Comparison of ENCODE assay signal across 15 cellular contexts in the genomic region with DNA sequence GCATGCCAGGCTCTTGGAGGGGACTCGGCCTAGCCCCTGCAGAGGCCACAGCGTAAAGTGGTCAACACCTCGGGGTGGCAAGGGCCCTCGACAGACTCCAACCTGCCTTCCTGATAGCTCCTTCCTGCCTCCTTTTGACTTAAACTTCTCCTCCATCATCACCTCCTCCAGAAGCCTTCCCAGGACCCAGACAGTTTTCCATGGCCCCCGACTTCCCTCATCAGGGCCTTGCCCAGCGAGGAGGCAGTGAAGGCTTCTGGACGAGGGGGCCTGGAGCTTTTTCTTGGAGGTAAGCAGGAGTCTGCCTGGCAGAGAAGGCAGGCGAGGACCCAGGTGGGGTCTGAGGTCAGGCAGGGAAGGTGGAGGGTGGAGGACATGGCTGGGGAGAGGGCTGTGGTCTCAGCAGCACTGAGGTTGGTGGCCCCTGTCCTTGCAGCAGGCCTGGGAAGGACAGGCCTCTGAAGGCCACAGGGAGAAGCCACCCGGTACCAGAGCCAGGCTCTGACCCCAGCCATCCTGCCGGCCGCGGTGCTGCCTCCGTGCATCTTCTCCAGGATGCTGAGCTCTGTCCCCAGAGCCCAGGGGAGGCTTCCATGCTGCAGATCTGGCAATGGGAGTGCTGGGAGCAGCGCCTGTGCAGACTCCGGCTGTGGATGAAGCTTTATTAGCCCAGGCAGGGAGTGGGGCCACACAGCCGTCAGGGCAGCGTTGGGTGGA.
DNase-seq lines count a peak whose midpoint lies in the region; ATAC-seq and TF ChIP-seq lines count a peak whose summit lies in the region.
"Had no signal": no experiment of that assay in that cellular context is flagged by ENCODE, and none has a peak within 500 bp of the region (broad histone marks: within the 10 kb centered on the region; RNA-seq: fewer than 3 reads in every experiment).

No MANE protein-coding gene starts in this region.

- no peak for TF ChIP-seq POLR2A in Peyer's patch (IDR thresholded peaks at IDR 0.05)

- TF ChIP-seq CTCF in RWPE2 (IDR thresholded peaks at IDR 0.05; ENCODE audit: poor library complexity, severe bottlenecking) (no peak), osteoblast (IDR thresholded peaks at IDR 0.05; ENCODE audit: extremely low read depth, low read depth, low read length) (no peak), Peyer's patch (IDR thresholded peaks at IDR 0.05) (no peak)

- H3K9me3 ChIP-seq in BLaER1 (no peaks in the 10 kb centered on the region), RWPE2 (ENCODE audit: severe bottlenecking) (no peaks in the 10 kb centered on the region), osteoblast (ENCODE audit: low read depth, low read length) (no peaks in the 10 kb centered on the region), Peyer's patch (no peaks in the 10 kb centered on the region)
- H3K9me3 ChIP-seq: MG63 had no signal

- DNase-seq in RWPE2 (ENCODE audit: low spot score), result peak; percentile 31
- peak; percentile 10 for DNase-seq in left cardiac atrium
- peak; percentile 50 for DNase-seq in osteoblast (ENCODE audit: insufficient read length, low spot score, missing footprints)
- no peak for DNase-seq in NCI-H2227 (lab: John Stamatoyannopoulos, UW; ENCODE audit: unreplicated experiment)
- DNase-seq in Peyer's patch, result no peak
- no peak for DNase-seq in GM03348 (ENCODE audit: low spot score)
- DNase-seq: CD4-positive, CD25-positive, alpha-beta regulatory T cell; MG63; NCI-H1105; NCI-H1694 treated with DMSO at 0.1 percent for 48 hours; NCI-H748 treated with DMSO at 0.1 percent for 48 hours; SIG-M5 had no signal

- H3K4me3 ChIP-seq in BLaER1, result no peak overlapping the region
- H3K4me3 ChIP-seq in RWPE2 (ENCODE audit: severe bottlenecking), result no peak overlapping the region
- H3K4me3 ChIP-seq in osteoblast (ENCODE audit: insufficient read depth, low read length), result no peak overlapping the region
- no peak overlapping the region for H3K4me3 ChIP-seq in Peyer's patch
- H3K4me3 ChIP-seq: MG63 had no signal

- H4K20me1 ChIP-seq in BLaER1 (peaks cover 28% of the 10 kb centered on the region), osteoblast (ENCODE audit: insufficient read depth, low read length) (no peaks in the 10 kb centered on the region)

- H2AFZ ChIP-seq in osteoblast (ENCODE audit: low read length), result no peak overlapping the region

- H3K27ac ChIP-seq in BLaER1 (no peak overlapping the region), RWPE2 (ENCODE audit: poor library complexity, severe bottlenecking) (no peak overlapping the region), osteoblast (ENCODE audit: low read depth, low read length) (no peak overlapping the region), Peyer's patch (no peak overlapping the region)

- H3K27me3 ChIP-seq in BLaER1 (peaks cover 29% of the 10 kb centered on the region), RWPE2 (ENCODE audit: insufficient read depth, poor library complexity, severe bottlenecking) (no peaks in the 10 kb centered on the region), osteoblast (ENCODE audit: insufficient read depth, low read length) (peaks cover 48% of the 10 kb centered on the region), Peyer's patch (no peaks in the 10 kb centered on the region)
- H3K27me3 ChIP-seq: MG63 had no signal

- H3K36me3 ChIP-seq in BLaER1 (no peaks in the 10 kb centered on the region), RWPE2 (ENCODE audit: low read depth) (no peaks in the 10 kb centered on the region), osteoblast (ENCODE audit: insufficient read depth, low read length) (no peaks in the 10 kb centered on the region), Peyer's patch (no peaks in the 10 kb centered on the region)
- H3K36me3 ChIP-seq: MG63 had no signal

- ATAC-seq in RWPE2 (ENCODE audit: low read depth), result no peak
- no peak for ATAC-seq in left cardiac atrium
- no peak for ATAC-seq in GM18867 (IDR thresholded peaks at IDR 0.05; ENCODE audit: unreplicated experiment)
- ATAC-seq: HepG2 had no signal

- intact Hi-C loops in left cardiac atrium (cut with DNase I), result no loop called here

- H3K79me2 ChIP-seq in osteoblast (ENCODE audit: insufficient read depth, low read length), result no peaks in the 10 kb centered on the region

- H3K4me2 ChIP-seq in BLaER1 (peak overlapping the region; percentile 51), osteoblast (ENCODE audit: insufficient read depth, low read length) (no peak overlapping the region)

- H3K4me1 ChIP-seq in BLaER1 (peaks cover 37% of the 10 kb centered on the region), RWPE2 (ENCODE audit: insufficient read depth, poor library complexity, severe bottlenecking) (peaks cover 17% of the 10 kb centered on the region), osteoblast (ENCODE audit: insufficient read depth, low read length) (no peaks in the 10 kb centered on the region), Peyer's patch (no peaks in the 10 kb centered on the region)

- no peak overlapping the region for H3K9ac ChIP-seq in BLaER1

Comparison
In these comparisons a context has a peak if more than half of its experiments do, and no peak if none do; other contexts are left out.
1. DNase-seq: peak in RWPE2 (single experiment), left cardiac atrium (single experiment) and osteoblast (single experiment); none in NCI-H2227 (single experiment), Peyer's patch (0 of 3) and GM03348 (single experiment).